Comparison of ENCODE assay signal across 11 cellular contexts in the genomic region with DNA sequence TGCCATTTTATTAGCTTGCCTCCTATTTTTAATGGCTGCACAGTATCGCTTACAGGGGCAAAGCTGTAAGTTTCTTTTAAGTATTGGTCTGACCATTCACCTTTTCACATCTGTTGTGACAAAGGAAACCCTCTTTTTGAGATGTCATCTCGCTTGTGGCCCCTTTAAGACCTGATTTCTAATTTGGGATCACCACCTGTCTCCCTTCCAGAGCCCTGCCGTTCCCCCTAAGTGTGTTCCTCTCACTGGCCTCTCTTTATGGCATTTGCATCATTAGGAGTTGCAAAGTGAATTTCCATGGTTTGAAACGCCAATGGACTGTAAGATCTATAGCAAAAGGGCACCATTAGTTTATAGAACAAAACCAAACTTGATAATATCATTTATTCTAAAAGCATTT. TPM values are rescaled to one million over a fixed set of nuclear protein-coding genes. Genes with fewer than 3 reads are reported as not detected.
DNase-seq lines count a peak whose midpoint lies in the region; ATAC-seq and TF ChIP-seq lines count a peak whose summit lies in the region.
"Had no signal": no experiment of that assay in that cellular context is flagged by ENCODE, and none has a peak within 500 bp of the region (broad histone marks: within the 10 kb centered on the region; RNA-seq: fewer than 3 reads in every experiment).

No MANE protein-coding gene starts in this region.

- peaks cover 0 to 11% of the 10 kb centered on the region in 2 donors for H3K9me3 ChIP-seq in duodenal mucosa (ENCODE audit: control insufficient read depth in 1 of 2, low read length in 2 of 2)

- DNase-seq in natural killer cell: no peak
- DNase-seq in hippocampal formation (lab: John Stamatoyannopoulos, UW): no peak
- DNase-seq in DMS79 (lab: John Stamatoyannopoulos, UW): no peak
- DNase-seq: occipital lobe had no signal

- no peak for TF ChIP-seq CTCF in natural killer cell (IDR thresholded peaks at IDR 0.05)

- H3K27ac ChIP-seq in ACC112 (ENCODE audit: low read depth, low read length): no peak overlapping the region
- H3K27ac ChIP-seq in duodenal mucosa (ENCODE audit: low read depth, low read length): no peak overlapping the region
- H3K27ac ChIP-seq: GM23248 had no signal

- H3K27me3 ChIP-seq in ACC112 (ENCODE audit: insufficient read depth, low read length) (no peaks in the 10 kb centered on the region), duodenal mucosa (ENCODE audit: control insufficient read depth in 1 of 2, insufficient read depth in 2 of 2, low read length in 2 of 2) (no peaks in the 10 kb centered on the region)
- H3K27me3 ChIP-seq: breast epithelium had no signal

- peaks cover 39% of the 10 kb centered on the region for H3K27me3 Mint-ChIP-seq in IgD-negative memory B cell
- H3K27me3 Mint-ChIP-seq in natural killer cell (ENCODE audit: low read depth in 2 of 2): peaks cover 11 to 33% of the 10 kb centered on the region in 2 donors

- peaks cover 5 to 13% (median 5%) of the 10 kb centered on the region in 3 donors for H3K4me1 Mint-ChIP-seq in IgD-negative memory B cell
- peaks cover 19 to 22% of the 10 kb centered on the region in 2 donors for H3K4me1 Mint-ChIP-seq in natural killer cell

- H3K4me3 ChIP-seq in ACC112 (ENCODE audit: low read depth, low read length) (peak overlapping the region; percentile 94), duodenal mucosa (ENCODE audit: low read depth in 1 of 2, low read length in 2 of 2) (peak overlapping the region; percentile 78 to 84)

- intact Hi-C loops in natural killer cell (cut with micrococcal nuclease): no loop called here

- no peaks in the 10 kb centered on the region for H3K36me3 Mint-ChIP-seq in IgD-negative memory B cell
- H3K36me3 Mint-ChIP-seq in natural killer cell: no peaks in the 10 kb centered on the region

- peaks cover 47% of the 10 kb centered on the region for H3K79me2 ChIP-seq in ACC112 (ENCODE audit: control insufficient read depth, insufficient read depth, low read length, unreplicated experiment)

- H3K27ac Mint-ChIP-seq in IgD-negative memory B cell (no peak overlapping the region), natural killer cell (no peak overlapping the region)

- H3K36me3 ChIP-seq in ACC112 (ENCODE audit: insufficient read depth, low read length) (peaks cover 22% of the 10 kb centered on the region), duodenal mucosa (ENCODE audit: control insufficient read depth in 1 of 2, insufficient read depth in 2 of 2, low read length in 2 of 2) (no peaks in the 10 kb centered on the region)
- H3K36me3 ChIP-seq: breast epithelium had no signal

- H3K4me1 ChIP-seq in ACC112 (ENCODE audit: control insufficient read depth, insufficient read depth, low read length, unreplicated experiment) (peaks cover 14% of the 10 kb centered on the region), duodenal mucosa (ENCODE audit: control insufficient read depth in 1 of 2, insufficient read depth in 2 of 2, low read length in 2 of 2) (peaks cover 5 to 6% of the 10 kb centered on the region in 2 donors)
- H3K4me1 ChIP-seq: breast epithelium had no signal

- H2AFZ ChIP-seq in ACC112 (ENCODE audit: low read length, unreplicated experiment): no peak overlapping the region

- H3K9me3 Mint-ChIP-seq in IgD-negative memory B cell: peaks cover 4 to 9% (median 5%) of the 10 kb centered on the region in 3 donors
- no peaks in the 10 kb centered on the region for H3K9me3 Mint-ChIP-seq in natural killer cell

- ATAC-seq in natural killer cell: no peak
- ATAC-seq in GM21717 (IDR thresholded peaks at IDR 0.05; ENCODE audit: unreplicated experiment): no peak
- ATAC-seq in HG02642 (IDR thresholded peaks at IDR 0.05; ENCODE audit: poor library complexity, unreplicated experiment): no peak

- H3K9ac ChIP-seq in duodenal mucosa (ENCODE audit: low read depth in 1 of 2, low read length in 2 of 2): peak overlapping the region in 1 of 2 donors; percentile 16
- H3K9ac ChIP-seq: GM23248 had no signal

- H3K4me3 Mint-ChIP-seq in IgD-negative memory B cell: peak overlapping the region in 3 of 4 donors; percentile 19 to 71 (median 43)
- H3K4me3 Mint-ChIP-seq in natural killer cell: peak overlapping the region; percentile 87

RNA-seq across cellular contexts. Expression of a gene that starts 1.4 kb away (rescaled TPM):
- polyA plus RNA-seq in IgD-negative memory B cell: 0.63 TPM
- total RNA-seq in natural killer cell: 1 to 10 TPM; 1.4 to 2.1 (median 2.0) TPM

RNA-seq across cellular contexts. Expression of a gene that starts 5.3 kb away (rescaled TPM):
- polyA plus RNA-seq in IgD-negative memory B cell: not detected
- total RNA-seq in natural killer cell: under 1 TPM in 1 of 3 donors, not detected in 2; 0.09 TPM
